9 cellular contexts compared by ENCODE assay signal in the genomic region with DNA sequence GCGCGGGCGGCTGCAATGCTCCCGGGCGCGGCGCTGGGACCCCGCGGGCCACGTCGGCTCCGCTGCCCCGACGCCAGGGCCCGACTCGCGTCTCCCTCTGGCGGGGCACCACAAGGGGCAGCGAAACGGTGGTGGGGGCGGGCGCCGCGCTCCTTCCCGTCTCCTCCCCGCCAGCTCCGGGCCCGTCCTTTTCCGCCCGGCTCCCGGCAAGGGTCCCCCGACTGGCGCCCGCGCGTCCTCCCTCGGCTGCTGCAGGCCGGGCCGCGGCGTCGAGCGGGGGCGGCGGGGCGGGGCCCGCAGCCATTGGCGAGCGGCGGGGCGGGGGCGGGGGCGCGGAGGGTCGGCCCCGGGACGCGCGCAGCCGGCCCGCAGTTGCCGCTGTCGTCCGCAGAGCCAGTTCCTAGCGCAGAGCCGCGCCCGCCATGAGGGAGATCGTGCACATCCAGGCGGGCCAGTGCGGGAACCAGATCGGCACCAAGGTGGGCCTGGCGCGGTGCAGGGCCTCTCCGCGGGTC. TPM values are rescaled to one million over a fixed set of nuclear protein-coding genes. Genes with fewer than 3 reads are reported as not detected.
DNase-seq lines count a peak whose midpoint lies in the region; TF ChIP-seq lines count a peak whose summit lies in the region.
"Had no signal": no experiment of that assay in that cellular context is flagged by ENCODE, and none has a peak within 500 bp of the region (broad histone marks: within the 10 kb centered on the region; RNA-seq: fewer than 3 reads in every experiment).

A gene (plus strand): TSS at position 371 of the 515 bp plus-strand sequence. CDS start 52 bp downstream, at position 423.

- H3K27me3 ChIP-seq in GM23248 (replicated peaks; ENCODE audit: insufficient read depth) = no peaks in the 10 kb centered on the region

- peak within 1 kb of the TSS; percentile 97 for H3K4me2 ChIP-seq in GM23248 (ENCODE audit: unreplicated experiment)

- peak within 1 kb of the TSS; percentile 99 for H3K9ac ChIP-seq in GM23248

- peaks cover 45% of the 10 kb centered on the region for H3K27me3 Mint-ChIP-seq in activated CD4-positive, alpha-beta memory T cell treated with anti-CD3 and anti-CD28 coated beads, Interleukin-2, amount 10 ng/mL, durations not matched to agents 7 days and 5 days
- peaks cover 37% of the 10 kb centered on the region for H3K27me3 Mint-ChIP-seq in neural crest cell (ENCODE audit: low read depth)

- peaks cover 68% of the 10 kb centered on the region for H3K79me2 ChIP-seq in GM23248 (ENCODE audit: insufficient read depth)

- CTCF ChIA-PET in activated CD4-positive, alpha-beta memory T cell treated with anti-CD3 and anti-CD28 coated beads, Interleukin-2, amount 10 ng/mL, durations not matched to agents 7 days and 5 days (lab: Charles Lee) = interaction anchor here (0.6 to 7.4 kb wide), 4 partner anchors 10 to 946 kb away, joined by 3 to 40 read pairs (median 5); no protein-coding TSS in a partner anchor

- peaks cover 20% of the 10 kb centered on the region for H3K4me1 Mint-ChIP-seq in activated CD4-positive, alpha-beta memory T cell treated with anti-CD3 and anti-CD28 coated beads, Interleukin-2, amount 10 ng/mL, durations not matched to agents 7 days and 5 days
- H3K4me1 Mint-ChIP-seq in neural crest cell = peaks cover 20% of the 10 kb centered on the region

- 0 out of 2 replicates have a peak, but pooled peaks cover 6% of the 10 kb centered on the region for H4K20me1 ChIP-seq in GM23248 (ENCODE audit: insufficient read depth)

- H3K36me3 ChIP-seq in GM23248 (ENCODE audit: low read depth) = peaks cover 35% of the 10 kb centered on the region

- in situ Hi-C loops in GM23248 (cut with MboI) = no loop called here

- peak within 1 kb of the TSS; percentile 72 for H3K4me3 Mint-ChIP-seq in activated CD4-positive, alpha-beta memory T cell treated with anti-CD3 and anti-CD28 coated beads, Interleukin-2, amount 10 ng/mL, durations not matched to agents 7 days and 5 days
- H3K4me3 Mint-ChIP-seq in neural crest cell = peak within 1 kb of the TSS; percentile 96

- POLR2A ChIA-PET in activated CD4-positive, alpha-beta memory T cell treated with anti-CD3 and anti-CD28 coated beads, Interleukin-2, amount 10 ng/mL, durations not matched to agents 7 days and 5 days (lab: Charles Lee) = no interaction called here

- TF ChIP-seq CTCF in LNCaP clone FGC (IDR thresholded peaks at IDR 0.05; ENCODE audit: control insufficient read depth, extremely low read depth, insufficient read depth) (no peak), neural crest cell (conservative IDR thresholded peaks at IDR 0.05) (no peak)

- peaks cover 37% of the 10 kb centered on the region for H3K4me1 ChIP-seq in GM23248 (ENCODE audit: insufficient read depth)

- no peaks in the 10 kb centered on the region for H3K9me2 ChIP-seq in GM23248 (ENCODE audit: insufficient read depth)

- H3K9me3 Mint-ChIP-seq in activated CD4-positive, alpha-beta memory T cell treated with anti-CD3 and anti-CD28 coated beads, Interleukin-2, amount 10 ng/mL, durations not matched to agents 7 days and 5 days = peaks cover 7% of the 10 kb centered on the region
- H3K9me3 Mint-ChIP-seq in neural crest cell = peaks cover 7% of the 10 kb centered on the region

- peak within 1 kb of the TSS; percentile 98 for H3K27ac ChIP-seq in GM23248

- peak within 1 kb of the TSS; percentile 86 for H3K4me3 ChIP-seq in GM23248
- H3K4me3 ChIP-seq in LNCaP clone FGC (ENCODE audit: low read depth, low read length) = peak within 1 kb of the TSS; percentile 36

- no peak within 1 kb of the TSS for H3K27ac Mint-ChIP-seq in activated CD4-positive, alpha-beta memory T cell treated with anti-CD3 and anti-CD28 coated beads, Interleukin-2, amount 10 ng/mL, durations not matched to agents 7 days and 5 days
- H3K27ac Mint-ChIP-seq in neural crest cell (ENCODE audit: unreplicated experiment) = peak within 1 kb of the TSS; percentile 54

- H3K36me3 Mint-ChIP-seq in activated CD4-positive, alpha-beta memory T cell treated with anti-CD3 and anti-CD28 coated beads, Interleukin-2, amount 10 ng/mL, durations not matched to agents 7 days and 5 days (ENCODE audit: low read depth) = peaks cover 12% of the 10 kb centered on the region
- H3K36me3 Mint-ChIP-seq in neural crest cell (ENCODE audit: low read depth) = peaks cover 23% of the 10 kb centered on the region

- H3K9me3 ChIP-seq in GM23248 (ENCODE audit: low read depth) = no peaks in the 10 kb centered on the region

- DNase-seq in NCI-H345 (lab: John Stamatoyannopoulos, UW) = peak; percentile 55
- DNase-seq in NCI-H345 treated with DMSO at 0.1 percent for 48 hours (lab: John Stamatoyannopoulos, UW; ENCODE audit: unreplicated experiment) = no peak
- DNase-seq in GM23248 = peak; percentile 95
- DNase-seq in LNCaP clone FGC (ENCODE audit: low read depth) = no peak
- peak; percentile 20 for DNase-seq in activated CD4-positive, alpha-beta memory T cell treated with anti-CD3 and anti-CD28 coated beads, Interleukin-2, amount 10 ng/mL, durations not matched to agents 7 days and 5 days
- DNase-seq in fibroblast of the conjunctiva (ENCODE audit: low read depth) = peak; percentile 65
- DNase-seq in neural crest cell (ENCODE audit: low read depth, low spot score) = peak; percentile 54
- no peak for DNase-seq in amygdala (lab: John Stamatoyannopoulos, UW)
- DNase-seq: DND-41 had no signal

- H2AFZ ChIP-seq in GM23248 = peak within 1 kb of the TSS; percentile 57

- H3F3A ChIP-seq in GM23248 (ENCODE audit: insufficient read depth) = peaks cover 45% of the 10 kb centered on the region

- WGBS in GM23248 (ENCODE audit: low coverage in 1 of 2, low lambda C conversion rate in 2 of 2, missing lambda C conversion rate in 2 of 2), 2 experiments = 1% methylated on average over 21 to 66 of the region's 76 CpGs

RNA-seq across cellular contexts. Expression of the gene that starts here (rescaled TPM):
- 608 and 817 TPM in 2 replicates for total RNA-seq in GM23248 (2014; rRNA removed; shearing (Covaris generic))
- 456 and 464 TPM in 2 replicates for polyA plus RNA-seq in GM23248 (2016; fragmentation: Nextera tagmentation; extraction: Ambion mirVana)
- 1 to 10 TPM; 5.7 to 6.5 TPM for total RNA-seq in activated CD4-positive, alpha-beta memory T cell treated with anti-CD3 and anti-CD28 coated beads, Interleukin-2, amount 10 ng/mL, durations not matched to agents 7 days and 5 days
- total RNA-seq in neural crest cell = 77.8 and 81.8 TPM in 2 replicates

Comparison
In these comparisons a context has a peak if more than half of its experiments do, and no peak if none do; other contexts are left out.
1. RNA of the gene that starts here (total RNA-seq): 608 to 817 TPM in GM23248 and 77.8 to 81.8 TPM in neural crest cell; 5.7 to 6.5 TPM in activated CD4-positive, alpha-beta memory T cell treated with anti-CD3 and anti-CD28 coated beads, Interleukin-2, amount 10 ng/mL, durations not matched to agents 7 days and 5 days; every median in the first group is over 10 times any median in the second.
2. DNase-seq: peak in NCI-H345 (single experiment), GM23248 (single experiment), activated CD4-positive, alpha-beta memory T cell treated with anti-CD3 and anti-CD28 coated beads, Interleukin-2, amount 10 ng/mL, durations not matched to agents 7 days and 5 days (single experiment), fibroblast of the conjunctiva (single experiment) and neural crest cell (single experiment); none in NCI-H345 treated with DMSO at 0.1 percent for 48 hours (single experiment), LNCaP clone FGC (single experiment) and amygdala (0 of 56).